8 cellular contexts compared by ENCODE assay signal in the genomic region with DNA sequence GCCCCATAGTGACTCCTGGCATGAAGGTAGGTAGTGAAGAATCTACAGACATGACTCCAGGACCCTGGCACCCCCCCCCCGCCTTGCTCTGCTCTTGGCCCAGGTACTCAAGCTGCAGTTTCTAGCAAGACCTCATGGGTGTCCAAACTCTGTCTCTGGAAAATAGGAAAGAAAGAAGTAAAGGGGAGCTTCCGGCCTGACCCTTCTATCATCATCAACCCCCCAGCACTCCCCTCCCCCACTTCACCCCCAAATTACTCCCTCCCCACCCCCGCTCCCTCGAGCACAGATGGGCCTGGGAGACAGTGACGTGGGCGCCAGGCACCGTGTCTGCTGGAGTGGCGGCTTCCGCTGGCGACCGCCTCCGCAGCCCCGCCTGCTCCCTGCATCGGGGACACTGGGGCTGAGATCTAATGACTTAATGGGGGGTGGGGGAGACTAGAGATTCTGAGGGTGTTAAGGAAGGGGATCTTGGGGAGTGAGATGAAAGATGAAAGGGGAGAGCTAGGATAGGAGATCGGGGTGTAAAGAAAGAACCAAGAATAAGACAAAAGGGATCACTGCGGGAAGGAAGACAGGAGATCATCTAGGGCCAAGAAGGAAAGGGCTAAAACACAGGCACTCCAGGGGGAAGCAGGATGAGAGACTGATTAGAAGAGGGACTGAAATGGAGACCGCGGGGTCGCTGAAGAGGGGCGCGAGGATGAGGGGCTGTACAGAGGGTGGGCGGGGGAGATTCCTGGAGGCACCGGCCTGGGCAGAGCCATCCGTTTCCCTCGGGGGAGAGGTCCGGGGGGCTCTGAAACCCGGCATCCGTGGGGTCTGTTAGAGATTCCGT. TPM values are rescaled to one million over a fixed set of nuclear protein-coding genes. Genes with fewer than 3 reads are reported as not detected.
DNase-seq lines count a peak whose midpoint lies in the region; ATAC-seq and TF ChIP-seq lines count a peak whose summit lies in the region.

No MANE protein-coding gene starts in this region.

- peak overlapping the region; percentile 94 for H3K27ac ChIP-seq in RWPE1
- H3K27ac ChIP-seq in breast epithelium, result peak overlapping the region; percentile 78 to 92
- peak overlapping the region; percentile 96 for H3K27ac ChIP-seq in layer of hippocampus (ENCODE audit: low read depth, low read length)

- no peak for DNase-seq in GM12864 (ENCODE audit: low read depth)
- no peak for DNase-seq in RWPE1 (ENCODE audit: low spot score)
- no peak for DNase-seq in breast epithelium (ENCODE audit: low spot score in 2 of 2)
- DNase-seq in stimulated activated CD4-positive, alpha-beta T cell treated with anti-CD3 and anti-CD28 coated beads, Interleukin-4, amount 100 ng/mL, for 1 hour, result peak; percentile 50
- DNase-seq in HEK293T (ENCODE audit: extremely low spot score), result no peak

- no peak for TF ChIP-seq POLR2A in breast epithelium (IDR thresholded peaks at IDR 0.05)

- H3K9me3 ChIP-seq in breast epithelium, result no peaks in the 10 kb centered on the region

- no peak for TF ChIP-seq CTCF in GM12864 (IDR thresholded peaks at IDR 0.05; ENCODE audit: low read depth, low read length, missing control alignments)
- TF ChIP-seq CTCF in RWPE1 (conservative IDR thresholded peaks at IDR 0.05; ENCODE audit: low read depth), result no peak
- TF ChIP-seq CTCF in breast epithelium (IDR thresholded peaks at IDR 0.05), result no peak

- peaks cover 0 to 3% of the 10 kb centered on the region in 2 donors for H3K4me1 ChIP-seq in breast epithelium

- CTCF ChIA-PET in RWPE1 (lab: Yijun Ruan, JAX), result interaction anchor here (1.3 kb wide), 1 partner anchor 89 kb away, joined by 5 read pairs; no protein-coding TSS in a partner anchor
- CTCF ChIA-PET in HEK293T (lab: Yijun Ruan, JAX), result no interaction called here

- H3K4me3 ChIP-seq in GM12864 (ENCODE audit: low read depth, low read length) (peak overlapping the region; percentile 65), breast epithelium (peak overlapping the region; percentile 83 to 99 (median 90))

- no peaks in the 10 kb centered on the region for H3K27me3 ChIP-seq in breast epithelium
- no peaks in the 10 kb centered on the region for H3K27me3 ChIP-seq in layer of hippocampus (ENCODE audit: control insufficient read depth, insufficient read depth, low read length)

- intact Hi-C loops in breast epithelium (cut with DNase I; ENCODE audit: low total_unique reads), result no loop called here

- POLR2A ChIA-PET in RWPE1 (lab: Yijun Ruan, JAX; ENCODE audit: low non-redundant PET), result no interaction called here
- POLR2A ChIA-PET in HEK293T (lab: Yijun Ruan, JAX), result no interaction called here

- no peak for ATAC-seq in GM21528 (IDR thresholded peaks at IDR 0.05; ENCODE audit: low FRiP score, unreplicated experiment)
- no peak for ATAC-seq in HG02642 (IDR thresholded peaks at IDR 0.05; ENCODE audit: poor library complexity, unreplicated experiment)

- H3K36me3 ChIP-seq in breast epithelium, result no peaks in the 10 kb centered on the region

TF ChIP-seq in HEK293T, 16 proteins besides CTCF, POLR2A, EP300 and RAD21:
- TF ChIP-seq CTBP1 (IDR thresholded peaks at IDR 0.05; ENCODE audit: borderline replicate concordance) (no peak), FOXM1 (IDR thresholded peaks at IDR 0.05; ENCODE audit: borderline replicate concordance) (no peak), ARNT (IDR thresholded peaks at IDR 0.05) (no peak), SP1 (IDR thresholded peaks at IDR 0.05) (no peak), LEF1 (IDR thresholded peaks at IDR 0.05; ENCODE audit: borderline replicate concordance) (no peak), ELF4 (IDR thresholded peaks at IDR 0.05) (no peak), FOXA1 (IDR thresholded peaks at IDR 0.05) (no peak), ZNF384 (IDR thresholded peaks at IDR 0.05) (no peak)
TF ChIP-seq in HEK293T: peak in this region for 0.

RNA-seq across cellular contexts. Expression of gene DNAJB5, which starts 1.1 kb away (rescaled TPM):
- 1 to 10 TPM; 5.4 to 9.0 (median 6.9) TPM for total RNA-seq in breast epithelium

RNA-seq across cellular contexts. Expression of gene PHF24, which starts 30.4 kb away (rescaled TPM):
- total RNA-seq in breast epithelium, result 1 to 10 TPM in 1 of 3 donors, under 1 TPM in 2; 0.15 to 1.1 (median 0.33) TPM
